In genomic region chr7:143379607-143380263, GRCh38 we compare ENCODE assay signal across 8 cellular contexts. TPM values are rescaled to one million over a fixed set of nuclear protein-coding genes. Genes with fewer than 3 reads are reported as not detected.
A peak's percentile ranks its signal among the peaks of the same experiment; 100 is the strongest.
DNase-seq lines count a peak whose midpoint lies in the region; TF ChIP-seq lines count a peak whose summit lies in the region.

No MANE protein-coding gene starts in this region.

- peak overlapping the region; percentile 78 for H3K4me3 Mint-ChIP-seq in activated naive CD4-positive, alpha-beta T cell treated with anti-CD3 and anti-CD28 coated beads, Interleukin-2, amount 10 ng/mL, durations not matched to agents 7 days and 5 days
- H3K4me3 Mint-ChIP-seq in endodermal cell: no peak overlapping the region
- H3K4me3 Mint-ChIP-seq in neural crest cell: peak overlapping the region; percentile 91

- H3K9ac ChIP-seq in OCI-LY3 (ENCODE audit: low read length) (peak overlapping the region; percentile 98), endodermal cell (ENCODE audit: extremely low read depth, low read length, poor library complexity, severe bottlenecking) (peak overlapping the region; percentile 98)

- peaks cover 7% of the 10 kb centered on the region for H3K36me3 Mint-ChIP-seq in activated naive CD4-positive, alpha-beta T cell treated with anti-CD3 and anti-CD28 coated beads, Interleukin-2, amount 10 ng/mL, durations not matched to agents 7 days and 5 days
- H3K36me3 Mint-ChIP-seq in endodermal cell (ENCODE audit: low read depth) (peaks cover 4% of the 10 kb centered on the region), neural crest cell (ENCODE audit: low read depth) (no peaks in the 10 kb centered on the region)

- 40 to 41% methylated on average over 13 to 14 of the region's 15 CpGs for WGBS in endodermal cell (ENCODE audit: insufficient coverage in 1 of 2, insufficient read length in 1 of 2), 2 experiments

- H3K27ac ChIP-seq in OCI-LY3 (ENCODE audit: low read length) (no peak overlapping the region), endodermal cell (ENCODE audit: low read depth, low read length) (no peak overlapping the region)

- no peaks in the 10 kb centered on the region for H3K27me3 Mint-ChIP-seq in activated naive CD4-positive, alpha-beta T cell treated with anti-CD3 and anti-CD28 coated beads, Interleukin-2, amount 10 ng/mL, durations not matched to agents 7 days and 5 days
- no peaks in the 10 kb centered on the region for H3K27me3 Mint-ChIP-seq in endodermal cell (ENCODE audit: insufficient read depth)
- no peaks in the 10 kb centered on the region for H3K27me3 Mint-ChIP-seq in neural crest cell (ENCODE audit: low read depth)

- DNase-seq in activated naive CD4-positive, alpha-beta T cell treated with anti-CD3 and anti-CD28 coated beads, Interleukin-2, amount 10 ng/mL, durations not matched to agents 7 days and 5 days: no peak
- no peak for DNase-seq in activated naive CD4-positive, alpha-beta T cell treated with Interleukin-2 at 50 U/mL for 16 hours
- no peak for DNase-seq in endodermal cell
- DNase-seq in neural crest cell (ENCODE audit: low read depth, low spot score): no peak
- DNase-seq in COR-L47 (lab: John Stamatoyannopoulos, UW): no peak
- DNase-seq in NCI-H2171 treated with DMSO at 0.1 percent for 48 hours (lab: John Stamatoyannopoulos, UW): no peak
- no peak for DNase-seq in GDM1 (lab: John Stamatoyannopoulos, UW)

- H4K20me1 ChIP-seq in OCI-LY3 (ENCODE audit: insufficient read depth, low read length): peaks cover 3% of the 10 kb centered on the region; the same call in 1 of the 2 replicates

- H2AFZ ChIP-seq in OCI-LY3 (ENCODE audit: low read depth, low read length): peak overlapping the region; percentile 53; the same call in 1 of the 2 replicates

- H3K9me3 ChIP-seq in OCI-LY3 (ENCODE audit: insufficient read depth, low read length) (no peaks in the 10 kb centered on the region), endodermal cell (ENCODE audit: control insufficient read depth, low read length) (no peaks in the 10 kb centered on the region)

- H3K9me3 Mint-ChIP-seq in activated naive CD4-positive, alpha-beta T cell treated with anti-CD3 and anti-CD28 coated beads, Interleukin-2, amount 10 ng/mL, durations not matched to agents 7 days and 5 days: no peaks in the 10 kb centered on the region
- H3K9me3 Mint-ChIP-seq in endodermal cell (no peaks in the 10 kb centered on the region), neural crest cell (no peaks in the 10 kb centered on the region)

- H3K36me3 ChIP-seq in OCI-LY3 (replicated peaks; ENCODE audit: low read depth, low read length) (peaks cover 9% of the 10 kb centered on the region), endodermal cell (ENCODE audit: control insufficient read depth, insufficient read depth, low read length) (peaks cover 21% of the 10 kb centered on the region)

- peaks cover 49% of the 10 kb centered on the region for H3K4me1 Mint-ChIP-seq in activated naive CD4-positive, alpha-beta T cell treated with anti-CD3 and anti-CD28 coated beads, Interleukin-2, amount 10 ng/mL, durations not matched to agents 7 days and 5 days
- peaks cover 25% of the 10 kb centered on the region for H3K4me1 Mint-ChIP-seq in endodermal cell
- peaks cover 18% of the 10 kb centered on the region for H3K4me1 Mint-ChIP-seq in neural crest cell

- H3K4me2 ChIP-seq in OCI-LY3 (ENCODE audit: low read length): peak overlapping the region; percentile 86

- H3K79me2 ChIP-seq in OCI-LY3 (ENCODE audit: low read length): peaks cover 22% of the 10 kb centered on the region

- H3K4me3 ChIP-seq in OCI-LY3 (ENCODE audit: low read length): peak overlapping the region; percentile 93
- peak overlapping the region; percentile 89 for H3K4me3 ChIP-seq in endodermal cell (ENCODE audit: low read length)

- peak overlapping the region; percentile 91 for H3K27ac Mint-ChIP-seq in activated naive CD4-positive, alpha-beta T cell treated with anti-CD3 and anti-CD28 coated beads, Interleukin-2, amount 10 ng/mL, durations not matched to agents 7 days and 5 days
- H3K27ac Mint-ChIP-seq in endodermal cell (peak overlapping the region; percentile 81), neural crest cell (ENCODE audit: unreplicated experiment) (no peak overlapping the region)

- no peak for TF ChIP-seq CTCF in OCI-LY3 (IDR thresholded peaks at IDR 0.05; ENCODE audit: low read depth, low read length)
- no peak for TF ChIP-seq CTCF in endodermal cell (conservative IDR thresholded peaks at IDR 0.05)
- TF ChIP-seq CTCF in neural crest cell (conservative IDR thresholded peaks at IDR 0.05): no peak

- H3K4me1 ChIP-seq in OCI-LY3 (ENCODE audit: low read length) (peaks cover 16% of the 10 kb centered on the region), endodermal cell (ENCODE audit: control insufficient read depth, insufficient read depth, low read length) (peaks cover 10% of the 10 kb centered on the region)

- CTCF ChIA-PET in activated naive CD4-positive, alpha-beta T cell treated with anti-CD3 and anti-CD28 coated beads, Interleukin-2, amount 10 ng/mL, durations not matched to agents 7 days and 5 days (lab: Charles Lee): interaction anchor here (0.6 to 3.4 kb wide), 21 partner anchors 9 to 357 kb away, joined by 3 to 38 read pairs (median 5); partner anchors contain the start of genes EPHA1 and GSTK1

- H3K27me3 ChIP-seq in OCI-LY3 (ENCODE audit: low read depth, low read length) (no peaks in the 10 kb centered on the region), endodermal cell (ENCODE audit: control insufficient read depth, insufficient read depth, low read length, poor library complexity, severe bottlenecking) (no peaks in the 10 kb centered on the region)

RNA-seq across cellular contexts. Expression of gene ZYX, which starts 1.4 kb away (rescaled TPM):
- total RNA-seq in endodermal cell (100 to 1,000 TPM; 127 to 161 TPM), neural crest cell (61.7 and 64.7 TPM in 2 replicates)
- 116 TPM for polyA plus RNA-seq in endodermal cell (2013, experiment 1 of 2)
- 102 TPM for polyA plus RNA-seq in endodermal cell (2013, experiment 2 of 2)

RNA-seq across cellular contexts. Expression of gene FAM131B, which starts 17.2 kb away (rescaled TPM):
- 1 to 10 TPM; 1.9 to 3.6 TPM for total RNA-seq in endodermal cell
- 26.5 TPM for polyA plus RNA-seq in endodermal cell (2013, experiment 1 of 2)
- polyA plus RNA-seq in endodermal cell (2013, experiment 2 of 2): 21.7 TPM
- total RNA-seq in neural crest cell: 15.0 and 15.5 TPM in 2 replicates

RNA-seq across cellular contexts. Expression of gene EPHA1, which starts 28.9 kb away (rescaled TPM):
- total RNA-seq in endodermal cell (100 to 1,000 TPM in 1 of 2 donors, 10 to 100 TPM in 1; 70.0 to 103 TPM), neural crest cell (not detected in 2 replicates)
- 8.4 TPM for polyA plus RNA-seq in endodermal cell (2013, experiment 1 of 2)
- polyA plus RNA-seq in endodermal cell (2013, experiment 2 of 2): 5.8 TPM

Comparison
In these comparisons a context has a peak if more than half of its experiments do, and no peak if none do; other contexts are left out.
1. RNA of gene EPHA1, which starts 28.9 kb away (total RNA-seq): 70.0 to 103 TPM in endodermal cell; not detected in neural crest cell; every median in the first group is over 10 times any median in the second.